In genomic region chr6:169881398-169881797, GRCh38 we compare ENCODE assay signal across 27 cellular contexts.
"Had no signal": no experiment of that assay in that cellular context is flagged by ENCODE, and none has a peak within 500 bp of the region (broad histone marks: within the 10 kb centered on the region; RNA-seq: fewer than 3 reads in every experiment).

No MANE protein-coding gene starts in this region.

- FAIRE-seq: endometrium, frontal cortex, keratinocyte had no signal

- H3K4me3 ChIP-seq: colonic mucosa, heart right ventricle, lung, psoas muscle, sigmoid colon, skin epidermis, stomach, thoracic aorta, transverse colon had no signal

- H3K4me1 ChIP-seq: colonic mucosa, heart right ventricle, parathyroid adenoma, psoas muscle, sigmoid colon, stomach, transverse colon had no signal

- H3K9ac ChIP-seq: parathyroid adenoma had no signal

- H3K4me3 Mint-ChIP-seq: immature natural killer cell, naive B cell, nephron had no signal

- H3K9me3 ChIP-seq: colonic mucosa, psoas muscle, stomach, thoracic aorta, transverse colon had no signal

- ATAC-seq: esophagus mucosa, heart right ventricle, left colon, left ventricle myocardium superior, psoas muscle had no signal

- H3K4me1 Mint-ChIP-seq: naive B cell, nephron had no signal

- H3K27me3 ChIP-seq: colonic mucosa, sigmoid colon had no signal

- H3K36me3 ChIP-seq: colonic mucosa, heart right ventricle, sigmoid colon, stomach, thoracic aorta, transverse colon had no signal

- H3K9me3 Mint-ChIP-seq: immature natural killer cell had no signal

- H3K36me3 Mint-ChIP-seq: immature natural killer cell, naive B cell had no signal

- H2AFZ ChIP-seq: parathyroid adenoma had no signal

- DNase-seq: effector CD8-positive, alpha-beta T cell; heart right ventricle; hypothalamus; immature natural killer cell; left colon; left ventricle myocardium superior; mesenchymal stem cell; naive B cell; occipital lobe; psoas muscle; retina; sigmoid colon; stimulated activated CD4-positive, alpha-beta T cell treated with anti-CD3 and anti-CD28 coated beads, Interleukin-12 subunit alpha, Interleukin-12 subunit beta, amount 100 ng/mL, for 4 hours; stimulated activated naive CD4-positive, alpha-beta T cell; stomach; substantia nigra; transverse colon had no signal

- H3K79me2 ChIP-seq: parathyroid adenoma had no signal

- H3K27ac Mint-ChIP-seq: immature natural killer cell, nephron had no signal

- H3K27ac ChIP-seq: colonic mucosa, heart right ventricle, parathyroid adenoma, psoas muscle, sigmoid colon, skin epidermis, stomach, thoracic aorta, transverse colon had no signal
